Comparison of ENCODE assay signal across 17 cellular contexts in genomic region chr3:120429921-120430361, GRCh38. TPM values are rescaled to one million over a fixed set of nuclear protein-coding genes. Genes with fewer than 3 reads are reported as not detected.
DNase-seq lines count a peak whose midpoint lies in the region; ATAC-seq, FAIRE-seq and TF ChIP-seq lines count a peak whose summit lies in the region.
"Had no signal": no experiment of that assay in that cellular context is flagged by ENCODE, and none has a peak within 500 bp of the region (broad histone marks: within the 10 kb centered on the region; RNA-seq: fewer than 3 reads in every experiment).

No MANE protein-coding gene starts in this region.

- H3K56ac ChIP-seq in H9 (ENCODE audit: insufficient read length, low read depth, low read length): no peak overlapping the region

- no peak overlapping the region for H2BK15ac ChIP-seq in H9 (ENCODE audit: low read depth, low read length)

- H4K20me1 ChIP-seq in H9 (ENCODE audit: control insufficient read depth, insufficient read depth, insufficient read length) (no peaks in the 10 kb centered on the region), astrocyte (ENCODE audit: insufficient read depth, low read length) (peaks cover 59% of the 10 kb centered on the region)

- H3K4me2 ChIP-seq in H9 (ENCODE audit: insufficient read depth, insufficient read length, low read length) (no peak overlapping the region), astrocyte (ENCODE audit: low read length) (peak overlapping the region; percentile 54)

- no peak overlapping the region for H4K8ac ChIP-seq in H9 (replicated peaks; ENCODE audit: insufficient read length, low read depth, low read length)

- H3K79me2 ChIP-seq in H9 (ENCODE audit: insufficient read depth, low read length) (peaks cover 2% of the 10 kb centered on the region; the same call in 1 of the 2 replicates), astrocyte (ENCODE audit: insufficient read depth, low read length) (peaks cover 100% of the 10 kb centered on the region)

- WGBS in H9 (ENCODE audit: extremely low coverage, insufficient read length, low lambda C conversion rate): no CpG with 5 or more reads among the region's 1 CpG

- no peaks in the 10 kb centered on the region for H3K9me3 Mint-ChIP-seq in H9
- H3K9me3 Mint-ChIP-seq in astrocyte (ENCODE audit: unreplicated experiment): no peaks in the 10 kb centered on the region
- H3K9me3 Mint-ChIP-seq: CD8-positive, alpha-beta memory T cell had no signal

- FAIRE-seq in astrocyte (lab: Jason Lieb, UNC) (no peak), GM12891 (lab: Jason Lieb, UNC) (no peak)
- FAIRE-seq: bronchial epithelial cell, endothelial cell of umbilical vein had no signal

- H2BK12ac ChIP-seq in H9 (ENCODE audit: insufficient read length, low read depth, low read length): no peak overlapping the region

- H3K4me1 ChIP-seq in H9 (ENCODE audit: insufficient read depth, low read length) (peaks cover 12% of the 10 kb centered on the region; the same call in 1 of the 2 replicates), astrocyte (ENCODE audit: insufficient read depth, low read length) (peaks cover 90% of the 10 kb centered on the region), subcutaneous abdominal adipose tissue (ENCODE audit: control insufficient read depth in 5 of 5, insufficient read depth in 5 of 5, low read length in 5 of 5) (peaks cover 17 to 83% (median 77%) of the 10 kb centered on the region in 5 donors)

- H3K14ac ChIP-seq in H9 (ENCODE audit: insufficient read depth, low read length): no peak overlapping the region

- no peak for DNase-seq in H9
- DNase-seq in astrocyte (ENCODE audit: low read depth): peak; percentile 84
- peak; percentile 56 for DNase-seq in kidney tubule cell (ENCODE audit: low spot score)
- no peak for DNase-seq in GM12891 (ENCODE audit: insufficient read length, low spot score)
- DNase-seq in head of caudate nucleus: no peak
- DNase-seq: activated CD4-positive, alpha-beta T cell treated with anti-CD3 and anti-CD28 coated beads for 4 hours; CD8-positive, alpha-beta memory T cell; NCI-H1105 treated with DMSO at 0.1 percent for 48 hours; NCI-H345; stimulated activated CD4-positive, alpha-beta T cell treated with anti-CD3 and anti-CD28 coated beads, Interleukin-4, amount 100 ng/mL, for 4 hours; stimulated activated naive CD4-positive, alpha-beta T cell treated with Interleukin-2 at 50 U/mL for 16 hours; T-helper 2 cell had no signal

- no peaks in the 10 kb centered on the region for H3K23me2 ChIP-seq in H9 (ENCODE audit: insufficient read length, low read depth, low read length, poor library complexity, severe bottlenecking)

- H3K9me3 ChIP-seq in H9 (ENCODE audit: control insufficient read depth, low read depth, low read length) (no peaks in the 10 kb centered on the region), astrocyte (ENCODE audit: insufficient read depth, low read depth, low read length) (no peaks in the 10 kb centered on the region), subcutaneous abdominal adipose tissue (ENCODE audit: control insufficient read depth in 5 of 5, low read length in 5 of 5) (no peaks in the 10 kb centered on the region)

- H3K79me1 ChIP-seq in H9 (ENCODE audit: insufficient read depth, low read depth, low read length, poor library complexity, severe bottlenecking): no peaks in the 10 kb centered on the region

- no peak overlapping the region for H2BK20ac ChIP-seq in H9 (ENCODE audit: low read depth, low read length, poor library complexity, severe bottlenecking)

- H2BK120ac ChIP-seq in H9 (ENCODE audit: low read depth, low read length, poor library complexity, severe bottlenecking): no peak overlapping the region

- no peak for ATAC-seq in HG03520 (IDR thresholded peaks at IDR 0.05; ENCODE audit: unreplicated experiment)
- ATAC-seq: Panc1 had no signal

- H2BK5ac ChIP-seq in H9 (ENCODE audit: insufficient read length, low read length): no peak overlapping the region

- peaks cover 43 to 52% of the 10 kb centered on the region in 2 experiments for H3K4me1 Mint-ChIP-seq in H9
- H3K4me1 Mint-ChIP-seq in astrocyte (ENCODE audit: low read depth, unreplicated experiment): peaks cover 78% of the 10 kb centered on the region
- H3K4me1 Mint-ChIP-seq: CD8-positive, alpha-beta memory T cell had no signal

- no peak overlapping the region for H3K4ac ChIP-seq in H9 (ENCODE audit: low read depth, low read length)

- H3K27me3 ChIP-seq in H9 (ENCODE audit: insufficient read depth, low read length) (no peaks in the 10 kb centered on the region), astrocyte (ENCODE audit: insufficient read depth, low read length) (no peaks in the 10 kb centered on the region), subcutaneous abdominal adipose tissue (ENCODE audit: control insufficient read depth in 5 of 5, insufficient read depth in 4 of 5, low read length in 5 of 5) (no peaks in the 10 kb centered on the region)

- H3K27me3 Mint-ChIP-seq in H9 (ENCODE audit: low read depth): no peaks in the 10 kb centered on the region
- H3K27me3 Mint-ChIP-seq in astrocyte (ENCODE audit: low read depth, unreplicated experiment): no peaks in the 10 kb centered on the region

- H3K9ac ChIP-seq in H9 (ENCODE audit: extremely low read depth, insufficient read length, low read length) (no peak overlapping the region), astrocyte (ENCODE audit: low read length) (peak overlapping the region; percentile 70), subcutaneous abdominal adipose tissue (ENCODE audit: low read length in 5 of 5) (no peak overlapping the region)

- intact Hi-C loops in head of caudate nucleus (cut with DNase I): no loop called here

- H3K27ac Mint-ChIP-seq in H9: peak overlapping the region; percentile 23 to 75 (median 39); a peak in 3 of 7 replicates
- H3K27ac Mint-ChIP-seq in astrocyte (ENCODE audit: unreplicated experiment): peak overlapping the region; percentile 63
- H3K27ac Mint-ChIP-seq: CD8-positive, alpha-beta memory T cell had no signal

- H2AFZ ChIP-seq in H9 (ENCODE audit: low read length) (no peak overlapping the region), astrocyte (ENCODE audit: low read depth, low read length) (no peak overlapping the region)

- H4K91ac ChIP-seq in H9 (ENCODE audit: insufficient read length, low read depth, low read length): no peak overlapping the region

- H3K36me3 Mint-ChIP-seq in H9 (ENCODE audit: insufficient read depth in 1 of 3, low read depth in 3 of 3) (peaks cover 20 to 42% (median 25%) of the 10 kb centered on the region in 3 experiments), astrocyte (ENCODE audit: low read depth, unreplicated experiment) (peaks cover 40% of the 10 kb centered on the region)
- H3K36me3 Mint-ChIP-seq: CD8-positive, alpha-beta memory T cell had no signal

- H3K4me3 Mint-ChIP-seq in H9: no peak overlapping the region
- peak overlapping the region; percentile 47 for H3K4me3 Mint-ChIP-seq in astrocyte (ENCODE audit: unreplicated experiment)
- H3K4me3 Mint-ChIP-seq: CD8-positive, alpha-beta memory T cell had no signal

- H2AK5ac ChIP-seq in H9 (ENCODE audit: insufficient read length, low read length): no peak overlapping the region

- no peak for TF ChIP-seq POLR2A in GM12891 (IDR thresholded peaks at IDR 0.05; ENCODE audit: low read depth, low read length)

- TF ChIP-seq CTCF in H9 (conservative IDR thresholded peaks at IDR 0.05): no peak
- TF ChIP-seq CTCF in astrocyte (IDR thresholded peaks at IDR 0.05; ENCODE audit: insufficient read depth, low read depth, low read length): no peak

- H3K36me3 ChIP-seq in astrocyte (ENCODE audit: insufficient read depth, low read length) (peaks cover 49% of the 10 kb centered on the region), subcutaneous abdominal adipose tissue (ENCODE audit: control insufficient read depth in 5 of 5, insufficient read depth in 5 of 5, low read length in 5 of 5) (peaks cover 8 to 36% (median 21%) of the 10 kb centered on the region in 5 donors)

- H3K4me3 ChIP-seq in astrocyte (ENCODE audit: insufficient read depth, low read depth, low read length) (no peak overlapping the region), subcutaneous abdominal adipose tissue (ENCODE audit: low read depth in 1 of 5, low read length in 5 of 5) (no peak overlapping the region)

- no peak overlapping the region for H3K23ac ChIP-seq in H9 (ENCODE audit: insufficient read length, low read depth, low read length)

- no peak overlapping the region for H3K18ac ChIP-seq in H9 (ENCODE audit: insufficient read length, low read depth, low read length)

- H3T11ph ChIP-seq in H9 (ENCODE audit: low read length): no peak overlapping the region

- H4K5ac ChIP-seq in H9 (ENCODE audit: insufficient read length, low read depth, low read length): no peak overlapping the region

- H3K27ac ChIP-seq in H9 (ENCODE audit: insufficient read length, low read depth, low read length) (no peak overlapping the region), astrocyte (ENCODE audit: low read depth, low read length) (peak overlapping the region; percentile 87), subcutaneous abdominal adipose tissue (ENCODE audit: low read depth, low read length) (peak overlapping the region; percentile 2)

TF ChIP-seq in GM12891, 5 proteins besides CTCF, POLR2A, EP300 and RAD21:
- no peak for TF ChIP-seq SPI1 (IDR thresholded peaks at IDR 0.05; ENCODE audit: low read depth, low read length)
- TF ChIP-seq POU2F2 (IDR thresholded peaks at IDR 0.05; ENCODE audit: low read depth, low read length): no peak
- TF ChIP-seq PAX5 (IDR thresholded peaks at IDR 0.05; ENCODE audit: insufficient read depth, low read length, severe bottlenecking): no peak
- no peak for TF ChIP-seq TAF1 (IDR thresholded peaks at IDR 0.05; ENCODE audit: low read depth, low read length)
- TF ChIP-seq POLR2AphosphoS5 (IDR thresholded peaks at IDR 0.05; ENCODE audit: low read depth, low read length): no peak

RNA-seq across cellular contexts. Expression of gene FSTL1, which starts 20.9 kb away (rescaled TPM):
- 305 and 326 TPM in 2 replicates for total RNA-seq in H9 (2021)
- 1,010 and 1,056 TPM in 2 replicates for total RNA-seq in astrocyte
- polyA plus RNA-seq in GM12891 (2012; ENCODE audit: low read depth, missing spikeins): 0.09 TPM
- polyA plus RNA-seq: CD8-positive, alpha-beta memory T cell had no signal

Comparison
In these comparisons a context has a peak if more than half of its experiments do, and no peak if none do; other contexts are left out.
1. DNase-seq: peak in astrocyte (single experiment) and kidney tubule cell (single experiment); none in H9 (single experiment), GM12891 (single experiment) and head of caudate nucleus (0 of 42).